25 cellular contexts compared by ENCODE assay signal in genomic region chr9:75921403-75922127, GRCh38. TPM values are rescaled to one million over a fixed set of nuclear protein-coding genes. Genes with fewer than 3 reads are reported as not detected.
DNase-seq lines count a peak whose midpoint lies in the region; ATAC-seq, FAIRE-seq and TF ChIP-seq lines count a peak whose summit lies in the region.
"Had no signal": no experiment of that assay in that cellular context is flagged by ENCODE, and none has a peak within 500 bp of the region (broad histone marks: within the 10 kb centered on the region; RNA-seq: fewer than 3 reads in every experiment).

No MANE protein-coding gene starts in this region.

- H3K36me3 Mint-ChIP-seq in Calu3 (ENCODE audit: insufficient read depth, unreplicated experiment) (peaks cover 6% of the 10 kb centered on the region), chondrocyte (ENCODE audit: low read depth) (no peaks in the 10 kb centered on the region)

- H3K27me3 ChIP-seq in body of pancreas (no peaks in the 10 kb centered on the region), pancreas (no peaks in the 10 kb centered on the region)
- H3K27me3 ChIP-seq: BLaER1 treated with 17β-estradiol and CSF1 and Interleukin-3, amounts not matched to agents 10 nM and 100 nM had no signal

- H3K36me3 ChIP-seq in body of pancreas (replicated peaks in 1 of 2; ENCODE audit: insufficient read depth in 1 of 2, low read depth in 2 of 2) (no peaks in the 10 kb centered on the region), pancreas (no peaks in the 10 kb centered on the region)
- H3K36me3 ChIP-seq: BLaER1 treated with 17β-estradiol and CSF1 and Interleukin-3, amounts not matched to agents 10 nM and 100 nM had no signal

- no peaks in the 10 kb centered on the region for H3K27me3 Mint-ChIP-seq in Calu3 (ENCODE audit: unreplicated experiment)
- H3K27me3 Mint-ChIP-seq in chondrocyte (ENCODE audit: low read depth): no peaks in the 10 kb centered on the region
- H3K27me3 Mint-ChIP-seq: B cell; CD4-positive, alpha-beta T cell had no signal

- CTCF ChIA-PET in Calu3 (lab: Charles Lee): interaction anchor here (0.6 kb wide), 1 partner anchor 171 kb away, joined by 6 read pairs; no protein-coding TSS in a partner anchor

- ATAC-seq in body of pancreas (peak; percentile 58), pancreas (peak; percentile 43 to 87 (median 62))
- ATAC-seq: A549; CD8-positive, alpha-beta T cell; GM12878 had no signal

- BruUV-seq in Calu3 (replicated peaks; lab: Mats Ljungman, UMichigan): no TSS peak

- H3K4me1 ChIP-seq in body of pancreas: peaks cover 16% of the 10 kb centered on the region
- peaks cover under 1 to 7% (median 6%) of the 10 kb centered on the region in 3 donors for H3K4me1 ChIP-seq in pancreas
- H3K4me1 ChIP-seq: BLaER1 treated with 17β-estradiol and CSF1 and Interleukin-3, amounts not matched to agents 10 nM and 100 nM; Caco-2 had no signal

- DNase-seq in Calu3 (no peak), body of pancreas (peak in 2 of 4 donors; percentile 8 to 29), pancreas (no peak), chondrocyte (ENCODE audit: low spot score) (no peak), midbrain (lab: John Stamatoyannopoulos, UW) (no peak)
- DNase-seq in stimulated activated CD4-positive, alpha-beta T cell treated with anti-CD3 and anti-CD28 coated beads, Interleukin-15, amount 100 ng/mL, for 24 hours: no peak
- DNase-seq: AML-193; Caco-2; CD4-positive, alpha-beta T cell; CD8-positive, alpha-beta T cell; DMS 273 treated with DMSO at 0.1 percent for 48 hours; DMS153; DMS53; DMS79; DND-41; EL; GDM1 had no signal

- FAIRE-seq in pancreas (lab: Jason Lieb, UNC): no peak
- FAIRE-seq: A549, GM12878, GM12892, GM18507 had no signal

- peak overlapping the region; percentile 86 for H3K27ac Mint-ChIP-seq in Calu3 (ENCODE audit: unreplicated experiment)
- H3K27ac Mint-ChIP-seq in chondrocyte (ENCODE audit: unreplicated experiment): no peak overlapping the region
- H3K27ac Mint-ChIP-seq: B cell; CD4-positive, alpha-beta T cell had no signal

- H3K27ac ChIP-seq in body of pancreas (peak overlapping the region in 2 of 4 donors; percentile 36 to 40), pancreas (no peak overlapping the region)
- H3K27ac ChIP-seq: 22Rv1; A549; BLaER1 treated with 17β-estradiol and CSF1 and Interleukin-3, amounts not matched to agents 10 nM and 100 nM; C4-2B had no signal

- H3K9me3 ChIP-seq in body of pancreas: no peaks in the 10 kb centered on the region
- no peaks in the 10 kb centered on the region for H3K9me3 ChIP-seq in pancreas
- H3K9me3 ChIP-seq: A549; BLaER1 treated with 17β-estradiol and CSF1 and Interleukin-3, amounts not matched to agents 10 nM and 100 nM; Caco-2 had no signal

- H3K4me3 Mint-ChIP-seq in Calu3 (ENCODE audit: low read depth, unreplicated experiment) (peak overlapping the region; percentile 48), chondrocyte (ENCODE audit: unreplicated experiment) (no peak overlapping the region)
- H3K4me3 Mint-ChIP-seq: B cell; CD4-positive, alpha-beta T cell; CD8-positive, alpha-beta T cell had no signal

- TF ChIP-seq CTCF in Calu3 (IDR thresholded peaks at IDR 0.05; ENCODE audit: unreplicated experiment): no peak
- TF ChIP-seq CTCF in body of pancreas (IDR thresholded peaks at IDR 0.05): no peak
- TF ChIP-seq CTCF in pancreas (IDR thresholded peaks at IDR 0.05): no peak
- TF ChIP-seq CTCF in chondrocyte (IDR thresholded peaks at IDR 0.05): no peak

- H3K4me1 Mint-ChIP-seq in Calu3 (ENCODE audit: low read depth, unreplicated experiment) (peaks cover 68% of the 10 kb centered on the region), chondrocyte (ENCODE audit: low read depth) (no peaks in the 10 kb centered on the region)
- H3K4me1 Mint-ChIP-seq: B cell had no signal

- TF ChIP-seq POLR2A in body of pancreas (IDR thresholded peaks at IDR 0.05): no peak

- H3K9me3 Mint-ChIP-seq in Calu3 (ENCODE audit: low read depth, unreplicated experiment): no peaks in the 10 kb centered on the region
- peaks cover 7% of the 10 kb centered on the region for H3K9me3 Mint-ChIP-seq in chondrocyte (ENCODE audit: low read depth)
- H3K9me3 Mint-ChIP-seq: CD4-positive, alpha-beta T cell had no signal

- intact Hi-C loops in Calu3 (cut with micrococcal nuclease; ENCODE audit: unreplicated experiment): no loop called here
- intact Hi-C loops in body of pancreas (cut with DNase I): no loop called here
- intact Hi-C loops in pancreas (cut with DNase I): no loop called here

- H3K4me3 ChIP-seq in body of pancreas (no peak overlapping the region), pancreas (no peak overlapping the region)
- H3K4me3 ChIP-seq: A549; BLaER1 treated with 17β-estradiol and CSF1 and Interleukin-3, amounts not matched to agents 10 nM and 100 nM; GM12878 had no signal

- WGBS in body of pancreas, 2 donors: 38 to 42% methylated on average over 5 of the region's 5 CpGs
- WGBS in pancreas, 2 donors: 37 to 40% methylated on average over 5 of the region's 5 CpGs

RNA-seq across cellular contexts. Expression of gene PCSK5, which starts 31.1 kb away (rescaled TPM):
- total RNA-seq in Calu3 (2022) (38.4 and 46.6 TPM in 2 replicates), body of pancreas (10 to 100 TPM; 11.2 to 12.2 TPM), pancreas (10 to 100 TPM in 1 of 6 donors, 1 to 10 TPM in 5; 3.9 to 10.3 (median 4.8) TPM), chondrocyte (8.3 to 75.9 TPM (median 8.9 TPM) in 3 replicates)
- polyA plus RNA-seq in pancreas: 1 to 10 TPM in 1 of 2 donors, under 1 TPM in 1; 0.99 to 1.5 TPM
- total RNA-seq: B cell had no signal
